In the genomic region with DNA sequence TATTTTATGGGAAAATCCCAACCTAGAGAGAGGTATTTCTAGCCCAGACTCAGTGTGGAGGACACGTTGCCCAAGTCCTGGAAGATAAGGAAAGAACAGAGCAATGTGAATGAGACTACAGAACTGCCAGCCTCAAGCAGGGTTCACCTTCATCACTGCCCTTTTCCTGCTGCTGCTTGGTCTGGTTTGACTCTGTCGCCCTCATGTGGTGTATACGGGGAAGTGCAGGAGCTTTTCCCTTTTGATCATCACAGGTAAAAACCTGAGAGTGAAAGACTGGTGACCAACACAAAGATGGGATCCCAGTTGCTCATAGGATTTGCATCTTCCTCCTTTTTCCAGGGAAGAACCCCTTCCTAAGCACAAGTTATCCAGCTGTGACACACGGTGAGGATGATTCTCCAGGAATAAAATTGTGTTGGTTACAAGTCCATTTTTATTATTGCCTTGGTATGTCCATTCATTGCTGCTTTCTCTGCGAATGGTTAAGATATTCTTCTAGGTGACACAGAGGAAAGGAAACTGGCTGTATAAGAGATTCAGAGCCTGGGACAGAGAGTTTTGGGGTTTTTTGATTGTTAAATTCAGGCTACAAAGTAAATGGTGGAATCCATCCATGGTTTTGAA, we compare ENCODE assay signal across 8 cellular contexts.
A peak's percentile ranks its signal among the peaks of the same experiment; 100 is the strongest.
DNase-seq lines count a peak whose midpoint lies in the region; ATAC-seq and TF ChIP-seq lines count a peak whose summit lies in the region.

No MANE protein-coding gene starts in this region.

- no peaks in the 10 kb centered on the region for H3K9me3 Mint-ChIP-seq in natural killer cell treated with Interleukin-12 subunit alpha and Interleukin-12 subunit beta and Interleukin-15 and Interleukin-18, amount 100 ng/mL, for 72 hours
- no peaks in the 10 kb centered on the region for H3K9me3 Mint-ChIP-seq in type B pancreatic cell

- peaks cover under 1% of the 10 kb centered on the region for H3K36me3 Mint-ChIP-seq in natural killer cell treated with Interleukin-12 subunit alpha and Interleukin-12 subunit beta and Interleukin-15 and Interleukin-18, amount 100 ng/mL, for 72 hours
- H3K36me3 Mint-ChIP-seq in type B pancreatic cell, result no peaks in the 10 kb centered on the region

- no peak overlapping the region for H3K27ac Mint-ChIP-seq in natural killer cell treated with Interleukin-12 subunit alpha and Interleukin-12 subunit beta and Interleukin-15 and Interleukin-18, amount 100 ng/mL, for 72 hours
- no peak overlapping the region for H3K27ac Mint-ChIP-seq in type B pancreatic cell

- H3K4me3 Mint-ChIP-seq in natural killer cell treated with Interleukin-12 subunit alpha and Interleukin-12 subunit beta and Interleukin-15 and Interleukin-18, amount 100 ng/mL, for 72 hours, result no peak overlapping the region
- no peak overlapping the region for H3K4me3 Mint-ChIP-seq in type B pancreatic cell

- in situ Hi-C loops in Caki2 (cut with HindIII; ENCODE audit: low pct_unique_long_range_greater_than_20kb, low sequenced_read_pairs), result no loop called here

- peak; percentile 41 for DNase-seq in Caki2 (ENCODE audit: low read depth)
- DNase-seq in HuH-7 (ENCODE audit: low spot score), result peak; percentile 41
- peak; percentile 28 for DNase-seq in NOMO-1 treated with dmso at 0.1 percent for 144 hours (lab: John Stamatoyannopoulos, UW; ENCODE audit: unreplicated experiment)
- DNase-seq in activated T-cell treated with anti-CD3 and anti-CD28 coated beads for 1 hour (ENCODE audit: low read depth), result peak; percentile 27
- peak; percentile 32 for DNase-seq in fibroblast of gingiva (ENCODE audit: low read depth)
- peak; percentile 73 for DNase-seq in natural killer cell treated with Interleukin-12 subunit alpha and Interleukin-12 subunit beta and Interleukin-15 and Interleukin-18, amount 100 ng/mL, for 72 hours (ENCODE audit: low spot score)
- no peak for DNase-seq in type B pancreatic cell (ENCODE audit: extremely low spot score, unreplicated experiment)

- peak; percentile 95 for TF ChIP-seq CTCF in type B pancreatic cell (conservative IDR thresholded peaks at IDR 0.05)

- H3K4me1 Mint-ChIP-seq in natural killer cell treated with Interleukin-12 subunit alpha and Interleukin-12 subunit beta and Interleukin-15 and Interleukin-18, amount 100 ng/mL, for 72 hours (ENCODE audit: low read depth in 2 of 2), result peaks cover 20 to 37% of the 10 kb centered on the region in 2 donors
- peaks cover 4% of the 10 kb centered on the region for H3K4me1 Mint-ChIP-seq in type B pancreatic cell (ENCODE audit: unreplicated experiment)

- no peak for TF ChIP-seq POLR2A in GM18505 (IDR thresholded peaks at IDR 0.05; ENCODE audit: borderline replicate concordance, extremely low read depth, insufficient read depth, insufficient read length)

- peak; percentile 71 to 78 for ATAC-seq in natural killer cell treated with Interleukin-12 subunit alpha and Interleukin-12 subunit beta and Interleukin-15 and Interleukin-18, amount 100 ng/mL, for 72 hours
- no peak for ATAC-seq in GM18505 (IDR thresholded peaks at IDR 0.05; ENCODE audit: unreplicated experiment)

- H3K27me3 Mint-ChIP-seq in natural killer cell treated with Interleukin-12 subunit alpha and Interleukin-12 subunit beta and Interleukin-15 and Interleukin-18, amount 100 ng/mL, for 72 hours, result peaks cover 7 to 10% of the 10 kb centered on the region in 2 donors
- peaks cover 38% of the 10 kb centered on the region for H3K27me3 Mint-ChIP-seq in type B pancreatic cell
